In the genomic region with DNA sequence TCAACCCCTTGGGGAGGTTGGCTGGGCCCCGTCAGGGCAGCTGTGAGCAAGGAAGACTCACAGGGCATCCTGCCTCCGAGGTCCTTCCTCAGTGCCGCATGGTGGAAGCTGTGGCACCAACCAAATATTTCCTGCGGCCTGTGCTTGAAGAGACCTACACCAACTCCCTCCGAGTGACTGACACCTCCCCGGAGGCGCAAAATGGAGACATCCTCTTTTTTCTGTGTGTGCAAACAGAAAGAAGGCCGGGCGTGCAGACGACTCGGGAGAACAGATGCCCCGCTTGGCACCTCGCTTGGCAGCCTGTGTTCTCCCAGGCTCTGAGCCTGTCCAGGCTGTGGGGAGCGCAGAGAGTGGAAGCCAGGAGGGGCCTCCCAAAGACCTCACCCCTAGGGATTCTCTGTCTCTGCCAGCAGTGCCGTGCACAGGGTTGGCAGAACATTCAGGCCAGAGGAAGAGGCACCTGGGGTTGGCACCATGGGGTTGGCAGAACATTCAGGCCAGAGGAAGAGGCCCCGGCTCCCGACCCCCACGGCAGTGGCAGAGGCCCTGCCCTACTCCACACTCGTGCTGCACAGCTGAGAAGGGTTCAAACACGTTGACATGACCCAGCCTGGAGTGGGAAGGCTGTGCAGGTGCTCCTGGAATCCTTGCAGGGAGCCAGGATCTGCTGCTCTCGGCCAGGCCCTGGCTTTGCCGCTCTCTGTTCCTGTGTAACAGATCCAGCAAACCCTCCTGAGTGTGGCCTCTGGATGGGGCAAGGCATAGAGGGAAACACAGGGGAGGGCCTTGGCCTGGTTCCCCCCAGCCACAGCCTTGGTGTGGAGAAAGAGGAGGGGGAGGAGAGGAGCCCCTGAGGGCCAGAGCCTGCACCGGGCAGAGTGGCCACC, we compare ENCODE assay signal across 26 cellular contexts.
DNase-seq lines count a peak whose midpoint lies in the region; ATAC-seq, FAIRE-seq and TF ChIP-seq lines count a peak whose summit lies in the region.
"Had no signal": no experiment of that assay in that cellular context is flagged by ENCODE, and none has a peak within 500 bp of the region (broad histone marks: within the 10 kb centered on the region; RNA-seq: fewer than 3 reads in every experiment).

No MANE protein-coding gene starts in this region.

- no peak overlapping the region for H3K4me2 ChIP-seq in HepG2 (ENCODE audit: low read depth, low read length)
- H3K4me2 ChIP-seq: BLaER1 treated with 17β-estradiol and CSF1 and Interleukin-3, amounts not matched to agents 10 nM and 100 nM had no signal

- peak in 2 of 3 donors; percentile 36 for DNase-seq in right lobe of liver
- DNase-seq in HepG2 (ENCODE audit: low spot score), result no peak
- peak; percentile 60 for DNase-seq in coronary artery (ENCODE audit: low spot score)
- DNase-seq in posterior cingulate gyrus, result peak in 8 of 10 donors; percentile 3 to 93 (median 48)
- no peak for DNase-seq in left lobe of liver (ENCODE audit: low spot score)
- DNase-seq in stimulated activated CD4-positive, alpha-beta T cell treated with anti-CD3 and anti-CD28 coated beads, Interleukin-4, amount 100 ng/mL, for 24 hours, result no peak
- DNase-seq in GM12891 (ENCODE audit: insufficient read length, low spot score), result no peak
- DNase-seq: activated CD4-positive, alpha-beta memory T cell treated with anti-CD3 and anti-CD28 coated beads, Interleukin-2, amount 10 ng/mL, durations not matched to agents 7 days and 5 days; activated CD4-positive, alpha-beta T cell treated with anti-CD3 and anti-CD28 coated beads for 1 hour; activated CD8-positive, alpha-beta memory T cell treated with anti-CD3 and anti-CD28 coated beads, Interleukin-2, amount 50 U/mL, for 48 hours; activated naive CD8-positive, alpha-beta T cell treated with anti-CD3 and anti-CD28 coated beads, Interleukin-2, amount 50 U/mL, for 24 hours; COR-L47; DMS79; effector CD8-positive, alpha-beta T cell; GF-D8; glutamatergic neuron; KG1; MM.1S; NCI-H748 treated with DMSO at 0.1 percent for 48 hours; stimulated activated CD8-positive, alpha-beta memory T cell treated with anti-CD3 and anti-CD28 coated beads, Interleukin-4, amount 100 ng/mL, for 48 hours; trophoblast cell had no signal

- POLR2A ChIA-PET in HepG2 (lab: Yijun Ruan, JAX), result no interaction called here

- TF ChIP-seq EP300 in HepG2 (IDR thresholded peaks at IDR 0.05; ENCODE audit: low read depth in 2 of 2, low read length in 2 of 2) (no peak), HepG2 (CRISPR knock-in tag; IDR thresholded peaks at IDR 0.05; ENCODE audit: borderline replicate concordance) (no peak)

- H3K79me2 ChIP-seq in HepG2 (ENCODE audit: insufficient read depth, low read length), result no peaks in the 10 kb centered on the region

- TF ChIP-seq CTCF in right lobe of liver (IDR thresholded peaks at IDR 0.05), result no peak
- TF ChIP-seq CTCF in HepG2 (CRISPR knock-in tag; IDR thresholded peaks at IDR 0.05), result no peak
- TF ChIP-seq CTCF in coronary artery (IDR thresholded peaks at IDR 0.05), result no peak

- H3K4me3 ChIP-seq in right lobe of liver (no peak overlapping the region), HepG2 (replicated peaks in 1 of 3; ENCODE audit: insufficient read depth in 1 of 3, low read depth in 2 of 3, low read length in 3 of 3) (no peak overlapping the region), coronary artery (no peak overlapping the region)
- H3K4me3 ChIP-seq: BLaER1 treated with 17β-estradiol and CSF1 and Interleukin-3, amounts not matched to agents 10 nM and 100 nM; psoas muscle; skin epidermis had no signal

- no peak overlapping the region for H3K9ac ChIP-seq in HepG2 (ENCODE audit: insufficient read depth, low read depth, low read length)
- H3K9ac ChIP-seq: BLaER1 treated with 17β-estradiol and CSF1 and Interleukin-3, amounts not matched to agents 10 nM and 100 nM had no signal

- intact Hi-C loops in right lobe of liver (cut with DNase I) (no loop called here), HepG2 (cut with micrococcal nuclease; ENCODE audit: unreplicated experiment) (no loop called here), posterior cingulate gyrus (cut with DNase I) (no loop called here)

- CTCF ChIA-PET in HepG2 (lab: Yijun Ruan, JAX; ENCODE audit: low intra/inter-chr PET ratio, low total read pairs), result no interaction called here

- no peaks in the 10 kb centered on the region for H4K20me1 ChIP-seq in HepG2 (ENCODE audit: insufficient read depth, low read length)

- in situ Hi-C loops in HepG2 (cut with HindIII; ENCODE audit: extremely low pct_ligation_motif_present, low pct_unique_long_range_greater_than_20kb), result no loop called here

- no peak for TF ChIP-seq POLR2A in right lobe of liver (IDR thresholded peaks at IDR 0.05)
- TF ChIP-seq POLR2A in HepG2 (IDR thresholded peaks at IDR 0.05; ENCODE audit: insufficient read depth in 1 of 2, low read depth in 2 of 2, low read length in 2 of 2), result no peak
- TF ChIP-seq POLR2A in GM12891 (IDR thresholded peaks at IDR 0.05; ENCODE audit: low read depth, low read length), result no peak

- WGBS in right lobe of liver (ENCODE audit: insufficient coverage, low coverage, low lambda C conversion rate, missing lambda C conversion rate), result no CpG with 5 or more reads among the region's 23 CpGs
- 2% methylated on average over 18 of the region's 23 CpGs for WGBS in HepG2 (ENCODE audit: low lambda C conversion rate)

- H3K27ac ChIP-seq in right lobe of liver (no peak overlapping the region), HepG2 (ENCODE audit: extremely low read length, insufficient read depth, low read length) (no peak overlapping the region), coronary artery (no peak overlapping the region)
- H3K27ac ChIP-seq: BLaER1 treated with 17β-estradiol and CSF1 and Interleukin-3, amounts not matched to agents 10 nM and 100 nM; psoas muscle; skin epidermis had no signal

- BruUV-seq in HepG2 (replicated peaks; lab: Mats Ljungman, UMichigan), result no TSS peak

- H2AFZ ChIP-seq in HepG2 (ENCODE audit: low read length), result no peak overlapping the region

- no peaks in the 10 kb centered on the region for H3K4me1 ChIP-seq in right lobe of liver
- no peaks in the 10 kb centered on the region; the same call in 1 of the 2 replicates for H3K4me1 ChIP-seq in HepG2 (ENCODE audit: insufficient read depth, low read length)
- H3K4me1 ChIP-seq: BLaER1 treated with 17β-estradiol and CSF1 and Interleukin-3, amounts not matched to agents 10 nM and 100 nM; psoas muscle had no signal

- H3K36me3 ChIP-seq in right lobe of liver (no peaks in the 10 kb centered on the region), HepG2 (replicated peaks in 1 of 2; ENCODE audit: control insufficient read depth in 1 of 2, insufficient read depth in 2 of 2, low read length in 2 of 2) (no peaks in the 10 kb centered on the region)
- H3K36me3 ChIP-seq: BLaER1 treated with 17β-estradiol and CSF1 and Interleukin-3, amounts not matched to agents 10 nM and 100 nM had no signal

- TF ChIP-seq RAD21 in HepG2 (CRISPR knock-in tag; IDR thresholded peaks at IDR 0.05), result no peak

- H3K27me3 ChIP-seq in right lobe of liver (no peaks in the 10 kb centered on the region), HepG2 (ENCODE audit: control insufficient read depth in 1 of 2, insufficient read depth in 2 of 2, low read length in 2 of 2) (peaks cover 20 to 78% of the 10 kb centered on the region in 2 experiments; a peak in 4 of 5 replicates)

- no peak for FAIRE-seq in HepG2 (lab: Jason Lieb, UNC)
- no peak for FAIRE-seq in GM12891 (lab: Jason Lieb, UNC)
- FAIRE-seq: HTR-8/SVneo, keratinocyte had no signal

- no peaks in the 10 kb centered on the region for H3K9me3 ChIP-seq in right lobe of liver
- H3K9me3 ChIP-seq in HepG2 (ENCODE audit: low read length), result no peaks in the 10 kb centered on the region
- H3K9me3 ChIP-seq: BLaER1 treated with 17β-estradiol and CSF1 and Interleukin-3, amounts not matched to agents 10 nM and 100 nM; psoas muscle had no signal

- no peak for ATAC-seq in right lobe of liver
- ATAC-seq in HepG2, result no peak
- no peak for ATAC-seq in left lobe of liver
- ATAC-seq: activated naive CD8-positive, alpha-beta T cell treated with anti-CD3 and anti-CD28 coated beads, Interleukin-2, amount 50 U/mL, for 24 hours; psoas muscle had no signal

TF ChIP-seq in HepG2, 621 proteins besides CTCF, POLR2A, EP300 and RAD21 (continues in another document):
- TF ChIP-seq ZNF605 (CRISPR knock-in tag; IDR thresholded peaks at IDR 0.05), result no peak

TF ChIP-seq in GM12891, 5 proteins besides CTCF, POLR2A, EP300 and RAD21:
- no peak for TF ChIP-seq PAX5 (IDR thresholded peaks at IDR 0.05; ENCODE audit: insufficient read depth, low read length, severe bottlenecking)
- no peak for TF ChIP-seq POU2F2 (IDR thresholded peaks at IDR 0.05; ENCODE audit: low read depth, low read length)
- no peak for TF ChIP-seq POLR2AphosphoS5 (IDR thresholded peaks at IDR 0.05; ENCODE audit: low read depth, low read length)
- TF ChIP-seq SPI1 (IDR thresholded peaks at IDR 0.05; ENCODE audit: low read depth, low read length), result no peak
- no peak for TF ChIP-seq TAF1 (IDR thresholded peaks at IDR 0.05; ENCODE audit: low read depth, low read length)

Comparison
In these comparisons a context has a peak if more than half of its experiments do, and no peak if none do; other contexts are left out.
1. DNase-seq: peak in right lobe of liver (2 of 3), coronary artery (single experiment) and posterior cingulate gyrus (8 of 10); none in HepG2 (single experiment), left lobe of liver (single experiment), stimulated activated CD4-positive, alpha-beta T cell treated with anti-CD3 and anti-CD28 coated beads, Interleukin-4, amount 100 ng/mL, for 24 hours (single experiment) and GM12891 (single experiment).